9 cellular contexts compared by ENCODE assay signal in the genomic region with DNA sequence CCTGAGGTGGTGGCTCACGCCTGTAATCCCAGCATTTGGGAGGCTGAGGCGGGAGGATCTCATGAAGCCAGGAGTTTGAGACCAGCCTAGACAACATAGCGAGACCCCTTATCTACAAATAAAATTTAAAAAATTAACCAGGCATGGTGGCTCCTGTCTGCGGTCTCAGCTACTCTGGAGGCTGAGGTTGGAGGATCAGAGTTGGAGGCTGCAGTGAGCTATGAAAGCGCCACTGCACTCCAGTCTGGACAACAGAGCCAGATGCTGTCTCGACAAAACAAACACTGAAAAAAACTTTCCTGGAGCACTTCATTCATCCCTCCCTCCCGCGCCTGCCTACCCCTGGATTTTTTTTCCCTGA. TPM values are rescaled to one million over a fixed set of nuclear protein-coding genes. Genes with fewer than 3 reads are reported as not detected.
DNase-seq lines count a peak whose midpoint lies in the region; ATAC-seq and TF ChIP-seq lines count a peak whose summit lies in the region.
"Had no signal": no experiment of that assay in that cellular context is flagged by ENCODE, and none has a peak within 500 bp of the region (broad histone marks: within the 10 kb centered on the region; RNA-seq: fewer than 3 reads in every experiment).

No MANE protein-coding gene starts in this region.

- peaks cover 0 to 3% of the 10 kb centered on the region in 2 experiments; a peak in 1 of 4 replicates for H3K36me3 ChIP-seq in HCT116 (ENCODE audit: control insufficient read depth in 1 of 2, insufficient read depth in 2 of 2, low read length in 2 of 2)
- peaks cover 17% of the 10 kb centered on the region for H3K36me3 ChIP-seq in RWPE2 (ENCODE audit: low read depth)
- H3K36me3 ChIP-seq in skeletal muscle tissue (ENCODE audit: control insufficient read depth in 3 of 3, insufficient read depth in 3 of 3, low read length in 3 of 3): peaks cover 9 to 10% (median 9%) of the 10 kb centered on the region in 3 donors

- RAD21 ChIA-PET in HCT116 (lab: Charles Lee; ENCODE audit: low non-redundant PET in 1 of 2, low total read pairs in 2 of 2, uncharacterized antibody in 2 of 2, unreplicated experiment in 2 of 2): interaction anchor here in 1 of 2 experiments (0.7 kb wide), 1 partner anchor 103 kb away, joined by 7 read pairs; no protein-coding TSS in a partner anchor

- H4K20me1 ChIP-seq in HCT116 (ENCODE audit: insufficient read depth): no peaks in the 10 kb centered on the region

- TF ChIP-seq RAD21 in HCT116 (IDR thresholded peaks at IDR 0.05; ENCODE audit: low read depth): no peak

- no peaks in the 10 kb centered on the region for H3K27me3 ChIP-seq in HCT116 (ENCODE audit: insufficient read depth, low read length)
- no peaks in the 10 kb centered on the region for H3K27me3 ChIP-seq in RWPE2 (ENCODE audit: insufficient read depth, poor library complexity, severe bottlenecking)
- peaks cover 0 to 4% (median 1%) of the 10 kb centered on the region in 3 donors for H3K27me3 ChIP-seq in skeletal muscle tissue (ENCODE audit: control insufficient read depth in 3 of 3, insufficient read depth in 3 of 3, low read length in 3 of 3)
- H3K27me3 ChIP-seq: cardiac muscle cell had no signal

- BruUV-seq in HCT116 (replicated peaks; lab: Mats Ljungman, UMichigan): no TSS peak

- TF ChIP-seq POLR2A in HCT116 (IDR thresholded peaks at IDR 0.05; ENCODE audit: borderline replicate concordance, extremely low read depth, insufficient read depth, insufficient read length): no peak

- H3K9me3 ChIP-seq in HCT116 (ENCODE audit: control insufficient read depth in 1 of 2, insufficient read depth in 1 of 2, low read depth in 1 of 2, low read length in 2 of 2) (no peaks in the 10 kb centered on the region), RWPE2 (ENCODE audit: severe bottlenecking) (no peaks in the 10 kb centered on the region), skeletal muscle tissue (ENCODE audit: control insufficient read depth in 3 of 3, low read length in 3 of 3) (no peaks in the 10 kb centered on the region)

- H3K9me2 ChIP-seq in HCT116 (ENCODE audit: insufficient read depth): no peaks in the 10 kb centered on the region

- H3K27ac ChIP-seq in HCT116 (ENCODE audit: low read depth, low read length) (peak overlapping the region; percentile 91; the same call in 1 of the 2 replicates), RWPE2 (ENCODE audit: poor library complexity, severe bottlenecking) (no peak overlapping the region), skeletal muscle tissue (ENCODE audit: low read depth, low read length) (peak overlapping the region; percentile 80)

- intact Hi-C loops in HCT116 (cut with micrococcal nuclease): loop anchor here (5.0 kb wide), 1 partner anchor 36 kb away; no protein-coding TSS in a partner anchor

- ATAC-seq in HCT116 (no peak), RWPE2 (ENCODE audit: low read depth) (no peak), GM21360 (IDR thresholded peaks at IDR 0.05; ENCODE audit: unreplicated experiment) (no peak), HG03378 (IDR thresholded peaks at IDR 0.05; ENCODE audit: unreplicated experiment) (no peak)

- peak overlapping the region; percentile 92 for H3K9ac ChIP-seq in HCT116 (ENCODE audit: low read length)
- peak overlapping the region in 1 of 3 donors; percentile 92 for H3K9ac ChIP-seq in skeletal muscle tissue (ENCODE audit: low read depth in 1 of 3, low read length in 3 of 3)

- H3K79me2 ChIP-seq in HCT116 (ENCODE audit: insufficient read depth, low read length): peaks cover 24% of the 10 kb centered on the region

- DNase-seq in HCT116 (ENCODE audit: low read depth, low spot score): no peak
- no peak for DNase-seq in RWPE2 (ENCODE audit: low spot score)
- DNase-seq in foreskin fibroblast: no peak
- DNase-seq in NCI-H1436 (lab: John Stamatoyannopoulos, UW): no peak
- DNase-seq in GM19240 (ENCODE audit: insufficient read length, low spot score): no peak

- CTCF ChIA-PET in HCT116 (lab: Charles Lee): interaction anchor here (0.7 to 3.1 kb wide), 4 partner anchors 9 to 191 kb away, joined by 3 to 15 read pairs (median 3); a partner anchor contains a TSS

- no peak for TF ChIP-seq CTCF in HCT116 (IDR thresholded peaks at IDR 0.05 in 2 of 3, conservative IDR thresholded peaks at IDR 0.05 in 1 of 3; ENCODE audit: borderline replicate concordance in 1 of 3, insufficient read depth in 1 of 3, low read depth in 2 of 3, low read length in 2 of 3)
- no peak for TF ChIP-seq CTCF in RWPE2 (IDR thresholded peaks at IDR 0.05; ENCODE audit: poor library complexity, severe bottlenecking)
- TF ChIP-seq CTCF in foreskin fibroblast (IDR thresholded peaks at IDR 0.05; ENCODE audit: low read depth, low read length): no peak

- H3K4me3 ChIP-seq in HCT116 (replicated peaks in 1 of 2; ENCODE audit: low read depth in 1 of 2, low read length in 2 of 2): peak overlapping the region; percentile 92 to 93
- H3K4me3 ChIP-seq in RWPE2 (ENCODE audit: severe bottlenecking): peak overlapping the region; percentile 95
- peak overlapping the region; percentile 83 to 86 for H3K4me3 ChIP-seq in foreskin fibroblast (ENCODE audit: low read depth in 1 of 2, low read length in 2 of 2)
- peak overlapping the region; percentile 77 to 87 (median 81) for H3K4me3 ChIP-seq in skeletal muscle tissue (ENCODE audit: low read length in 3 of 3)

- H3K4me1 ChIP-seq in HCT116 (ENCODE audit: control insufficient read depth in 1 of 2, insufficient read depth in 2 of 2, low read length in 2 of 2) (peaks cover 10 to 24% of the 10 kb centered on the region in 2 experiments; a peak in 3 of 4 replicates), RWPE2 (ENCODE audit: insufficient read depth, poor library complexity, severe bottlenecking) (peaks cover 6% of the 10 kb centered on the region), skeletal muscle tissue (ENCODE audit: control insufficient read depth in 3 of 3, insufficient read depth in 3 of 3, low read length in 3 of 3) (peaks cover 11 to 16% (median 11%) of the 10 kb centered on the region in 3 donors)

- H3K4me2 ChIP-seq in HCT116 (ENCODE audit: low read length): peak overlapping the region; percentile 97

- H2AFZ ChIP-seq in HCT116 (ENCODE audit: low read depth, low read length, poor library complexity, severe bottlenecking): peak overlapping the region; percentile 90

- POLR2A ChIA-PET in HCT116 (lab: Charles Lee): interaction anchor here (1.1 kb wide), 1 partner anchor 9 kb away, joined by 4 read pairs; no protein-coding TSS in a partner anchor

TF ChIP-seq in HCT116, 20 proteins besides CTCF, POLR2A, EP300 and RAD21:
- TF ChIP-seq ELF1 (IDR thresholded peaks at IDR 0.05; ENCODE audit: borderline replicate concordance, low read depth): no peak
- no peak for TF ChIP-seq ZFX (IDR thresholded peaks at IDR 0.05)
- no peak for TF ChIP-seq SP1 (IDR thresholded peaks at IDR 0.05; ENCODE audit: low read depth)
- TF ChIP-seq ZNF274 (IDR thresholded peaks at IDR 0.05; ENCODE audit: low read depth, low read length): no peak
- TF ChIP-seq, protein P1, sequence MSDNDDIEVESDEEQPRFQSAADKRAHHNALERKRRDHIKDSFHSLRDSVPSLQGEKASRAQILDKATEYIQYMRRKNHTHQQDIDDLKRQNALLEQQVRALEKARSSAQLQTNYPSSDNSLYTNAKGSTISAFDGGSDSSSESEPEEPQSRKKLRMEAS (IDR thresholded peaks at IDR 0.05): no peak
- TF ChIP-seq, protein P2, sequence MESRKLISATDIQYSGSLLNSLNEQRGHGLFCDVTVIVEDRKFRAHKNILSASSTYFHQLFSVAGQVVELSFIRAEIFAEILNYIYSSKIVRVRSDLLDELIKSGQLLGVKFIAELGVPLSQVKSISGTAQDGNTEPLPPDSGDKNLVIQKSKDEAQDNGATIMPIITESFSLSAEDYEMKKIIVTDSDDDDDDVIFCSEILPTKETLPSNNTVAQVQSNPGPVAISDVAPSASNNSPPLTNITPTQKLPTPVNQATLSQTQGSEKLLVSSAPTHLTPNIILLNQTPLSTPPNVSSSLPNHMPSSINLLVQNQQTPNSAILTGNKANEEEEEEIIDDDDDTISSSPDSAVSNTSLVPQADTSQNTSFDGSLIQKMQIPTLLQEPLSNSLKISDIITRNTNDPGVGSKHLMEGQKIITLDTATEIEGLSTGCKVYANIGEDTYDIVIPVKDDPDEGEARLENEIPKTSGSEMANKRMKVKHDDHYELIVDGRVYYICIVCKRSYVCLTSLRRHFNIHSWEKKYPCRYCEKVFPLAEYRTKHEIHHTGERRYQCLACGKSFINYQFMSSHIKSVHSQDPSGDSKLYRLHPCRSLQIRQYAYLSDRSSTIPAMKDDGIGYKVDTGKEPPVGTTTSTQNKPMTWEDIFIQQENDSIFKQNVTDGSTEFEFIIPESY (IDR thresholded peaks at IDR 0.05; ENCODE audit: extremely low read depth, insufficient replicate concordance, low read length): no peak
- no peak for TF ChIP-seq EZH2 (IDR thresholded peaks at IDR 0.05)
- no peak for TF ChIP-seq FOSL1 (IDR thresholded peaks at IDR 0.05; ENCODE audit: low read depth)
- TF ChIP-seq SRF (IDR thresholded peaks at IDR 0.05; ENCODE audit: low read depth): no peak

RNA-seq across cellular contexts. Expression of a gene that starts 0.7 kb away (rescaled TPM):
- total RNA-seq in HCT116 (2021; ENCODE audit: unreplicated experiment) (45.4 TPM), skeletal muscle tissue (20.4 TPM)
- polyA plus RNA-seq in HCT116 (2012): 48.3 and 56.9 TPM in 2 replicates

RNA-seq across cellular contexts. Expression of a gene that starts 22.8 kb away (rescaled TPM):
- 44.0 TPM for total RNA-seq in HCT116 (2021; ENCODE audit: unreplicated experiment)
- polyA plus RNA-seq in HCT116 (2012): 27.5 and 32.5 TPM in 2 replicates
- 5.2 TPM for total RNA-seq in skeletal muscle tissue

RNA-seq across cellular contexts. Expression of a gene that starts 25.7 kb away (rescaled TPM):
- total RNA-seq in HCT116 (2021; ENCODE audit: unreplicated experiment): 13.8 TPM
- polyA plus RNA-seq in HCT116 (2012): 33.3 and 33.5 TPM in 2 replicates
- total RNA-seq in skeletal muscle tissue: 16.7 TPM

RNA-seq across cellular contexts. Expression of a gene that starts 25.8 kb away (rescaled TPM):
- 4.4 TPM for total RNA-seq in HCT116 (2021; ENCODE audit: unreplicated experiment)
- 2.4 and 2.7 TPM in 2 replicates for polyA plus RNA-seq in HCT116 (2012)
- total RNA-seq in skeletal muscle tissue: 1.6 TPM

RNA-seq across cellular contexts. Expression of a gene that starts 39.9 kb away (rescaled TPM):
- 75.2 TPM for total RNA-seq in HCT116 (2021; ENCODE audit: unreplicated experiment)
- 64.7 and 101 TPM in 2 replicates for polyA plus RNA-seq in HCT116 (2012)
- 60.0 TPM for total RNA-seq in skeletal muscle tissue
